17 cellular contexts compared by ENCODE assay signal in genomic region chr18:49226935-49227334, GRCh38.
DNase-seq lines count a peak whose midpoint lies in the region; TF ChIP-seq lines count a peak whose summit lies in the region.
"Had no signal": no experiment of that assay in that cellular context is flagged by ENCODE, and none has a peak within 500 bp of the region (broad histone marks: within the 10 kb centered on the region; RNA-seq: fewer than 3 reads in every experiment).

No MANE protein-coding gene starts in this region.

- H3K4me3 ChIP-seq in GM23248 (no peak overlapping the region), smooth muscle cell (no peak overlapping the region)
- H3K4me3 ChIP-seq: PC-9, SJSA1 had no signal

- 0 out of 2 replicates have a peak, but pooled peaks cover 4% of the 10 kb centered on the region for H3K9me2 ChIP-seq in GM23248 (ENCODE audit: insufficient read depth)

- H3K9me3 ChIP-seq in GM23248 (ENCODE audit: low read depth) (no peaks in the 10 kb centered on the region), smooth muscle cell (replicated peaks; ENCODE audit: low read depth) (no peaks in the 10 kb centered on the region)
- H3K9me3 ChIP-seq: SJSA1 had no signal

- H3K4me3 Mint-ChIP-seq in activated T-cell treated with anti-CD3 and anti-CD28 coated beads, Interleukin-2, amount 50 U/mL, for 24 hours = no peak overlapping the region
- no peak overlapping the region for H3K4me3 Mint-ChIP-seq in chondrocyte (ENCODE audit: unreplicated experiment)

- H2AFZ ChIP-seq in GM23248 = no peak overlapping the region
- H2AFZ ChIP-seq in smooth muscle cell (ENCODE audit: low read depth) = no peak overlapping the region
- H2AFZ ChIP-seq: PC-9 had no signal

- H3K4me1 Mint-ChIP-seq in activated T-cell treated with anti-CD3 and anti-CD28 coated beads, Interleukin-2, amount 50 U/mL, for 24 hours (ENCODE audit: low read depth) = peaks cover 30% of the 10 kb centered on the region
- peaks cover 55% of the 10 kb centered on the region for H3K4me1 Mint-ChIP-seq in chondrocyte (ENCODE audit: low read depth)

- H3K27me3 ChIP-seq in GM23248 (replicated peaks; ENCODE audit: insufficient read depth) = no peaks in the 10 kb centered on the region
- H3K27me3 ChIP-seq in smooth muscle cell (ENCODE audit: low read depth) = no peaks in the 10 kb centered on the region
- H3K27me3 ChIP-seq: SJSA1 had no signal

- H4K20me1 ChIP-seq in GM23248 (ENCODE audit: insufficient read depth) (no peaks in the 10 kb centered on the region), smooth muscle cell (ENCODE audit: low read depth) (no peaks in the 10 kb centered on the region)

- in situ Hi-C loops in GM23248 (cut with MboI) = no loop called here

- H3K9ac ChIP-seq in GM23248 (no peak overlapping the region), smooth muscle cell (ENCODE audit: low read depth) (no peak overlapping the region)
- H3K9ac ChIP-seq: KMS-11 had no signal

- H3K27ac ChIP-seq in GM23248 (peak overlapping the region; percentile 31), smooth muscle cell (ENCODE audit: low read depth) (peak overlapping the region; percentile 41)
- H3K27ac ChIP-seq: KMS-11, PC-9, SJSA1 had no signal

- peaks cover 31% of the 10 kb centered on the region for H3K36me3 Mint-ChIP-seq in activated T-cell treated with anti-CD3 and anti-CD28 coated beads, Interleukin-2, amount 50 U/mL, for 24 hours (ENCODE audit: low read depth)
- H3K36me3 Mint-ChIP-seq in chondrocyte (ENCODE audit: low read depth) = peaks cover 3% of the 10 kb centered on the region

- H3K27me3 Mint-ChIP-seq in activated T-cell treated with anti-CD3 and anti-CD28 coated beads, Interleukin-2, amount 50 U/mL, for 24 hours = no peaks in the 10 kb centered on the region
- H3K27me3 Mint-ChIP-seq in chondrocyte (ENCODE audit: low read depth) = no peaks in the 10 kb centered on the region

- peaks cover 27% of the 10 kb centered on the region for H3F3A ChIP-seq in GM23248 (ENCODE audit: insufficient read depth)
- no peaks in the 10 kb centered on the region for H3F3A ChIP-seq in smooth muscle cell (ENCODE audit: low read depth)

- DNase-seq in activated T-cell treated with anti-CD3 and anti-CD28 coated beads, Interleukin-2, amount 50 U/mL, for 24 hours = no peak
- DNase-seq in activated T-cell treated with anti-CD3 and anti-CD28 coated beads for 4 hours = no peak
- DNase-seq in GM23248 = peak; percentile 15
- no peak for DNase-seq in chondrocyte (ENCODE audit: low spot score)
- DNase-seq in smooth muscle cell (lab: John Stamatoyannopoulos, UW; ENCODE audit: unreplicated experiment) = no peak
- no peak for DNase-seq in RKO (ENCODE audit: low spot score)
- no peak for DNase-seq in NCI-H510A (lab: John Stamatoyannopoulos, UW)
- DNase-seq in NCI-H2196 treated with DMSO at 0.1 percent for 48 hours (lab: John Stamatoyannopoulos, UW; ENCODE audit: unreplicated experiment) = no peak
- DNase-seq: DMS79, NCI-H1048, NCI-H1436 treated with DMSO at 0.1 percent for 48 hours, NCI-H2029 treated with DMSO at 0.1 percent for 48 hours, NCI-H2171 treated with DMSO at 0.1 percent for 48 hours, NCI-H774, PC-9 had no signal

- peak overlapping the region; percentile 62 for H3K27ac Mint-ChIP-seq in activated T-cell treated with anti-CD3 and anti-CD28 coated beads, Interleukin-2, amount 50 U/mL, for 24 hours
- peak overlapping the region; percentile 3 for H3K27ac Mint-ChIP-seq in chondrocyte (ENCODE audit: unreplicated experiment)

- H3K36me3 ChIP-seq in GM23248 (ENCODE audit: low read depth) = no peaks in the 10 kb centered on the region
- no peaks in the 10 kb centered on the region for H3K36me3 ChIP-seq in smooth muscle cell (ENCODE audit: low read depth)
- H3K36me3 ChIP-seq: SJSA1 had no signal

- peaks cover 34% of the 10 kb centered on the region for H3K4me1 ChIP-seq in GM23248 (ENCODE audit: insufficient read depth)
- no peaks in the 10 kb centered on the region for H3K4me1 ChIP-seq in smooth muscle cell (ENCODE audit: low read depth)
- H3K4me1 ChIP-seq: SJSA1 had no signal

- 7 to 9% methylated on average over 1 of the region's 1 CpG for WGBS in GM23248 (ENCODE audit: low coverage in 1 of 2, low lambda C conversion rate in 2 of 2, missing lambda C conversion rate in 2 of 2), 2 experiments
- WGBS in smooth muscle cell (ENCODE audit: low lambda C conversion rate) = 91% methylated on average over 1 of the region's 1 CpG

- no peaks in the 10 kb centered on the region for H3K9me3 Mint-ChIP-seq in activated T-cell treated with anti-CD3 and anti-CD28 coated beads, Interleukin-2, amount 50 U/mL, for 24 hours
- H3K9me3 Mint-ChIP-seq in chondrocyte (ENCODE audit: low read depth) = no peaks in the 10 kb centered on the region

- H3K79me2 ChIP-seq in GM23248 (ENCODE audit: insufficient read depth) = no peaks in the 10 kb centered on the region
- no peaks in the 10 kb centered on the region for H3K79me2 ChIP-seq in smooth muscle cell (ENCODE audit: low read depth)

- no peak overlapping the region for H3K4me2 ChIP-seq in GM23248 (ENCODE audit: unreplicated experiment)
- no peak overlapping the region for H3K4me2 ChIP-seq in smooth muscle cell
- H3K4me2 ChIP-seq: KMS-11, PC-9 had no signal

- TF ChIP-seq CTCF in chondrocyte (IDR thresholded peaks at IDR 0.05) (no peak), smooth muscle cell (IDR thresholded peaks at IDR 0.05; ENCODE audit: borderline replicate concordance, insufficient read depth, poor library complexity, severe bottlenecking) (no peak)
